9 cellular contexts compared by ENCODE assay signal in genomic region chr1:182484531-182485257, GRCh38. TPM values are rescaled to one million over a fixed set of nuclear protein-coding genes. Genes with fewer than 3 reads are reported as not detected.
DNase-seq lines count a peak whose midpoint lies in the region; ATAC-seq, FAIRE-seq and TF ChIP-seq lines count a peak whose summit lies in the region.
"Had no signal": no experiment of that assay in that cellular context is flagged by ENCODE, and none has a peak within 500 bp of the region (broad histone marks: within the 10 kb centered on the region; RNA-seq: fewer than 3 reads in every experiment).

No MANE protein-coding gene starts in this region.

- H3K9ac ChIP-seq in OCI-LY1 (ENCODE audit: low read length) (no peak overlapping the region), GM23248 (no peak overlapping the region)

- H3K4me1 ChIP-seq in OCI-LY1 (ENCODE audit: insufficient read depth, low read length, severe bottlenecking) (no peaks in the 10 kb centered on the region), GM23248 (ENCODE audit: insufficient read depth) (no peaks in the 10 kb centered on the region)

- WGBS in GM23248 (ENCODE audit: low coverage in 1 of 2, low lambda C conversion rate in 2 of 2, missing lambda C conversion rate in 2 of 2), 2 experiments = 6 to 26% methylated on average over 5 of the region's 5 CpGs

- no peak overlapping the region for H3K27ac ChIP-seq in OCI-LY1 (ENCODE audit: low read depth, low read length, poor library complexity, severe bottlenecking)
- no peak overlapping the region for H3K27ac ChIP-seq in GM23248

- peak; percentile 94 for ATAC-seq in HG03135 (IDR thresholded peaks at IDR 0.05; ENCODE audit: unreplicated experiment)

- in situ Hi-C loops in GM23248 (cut with MboI) = no loop called here

- H2AFZ ChIP-seq in OCI-LY1 (ENCODE audit: low read length) (no peak overlapping the region), GM23248 (no peak overlapping the region)

- no peak overlapping the region for H3K4me3 ChIP-seq in OCI-LY1 (ENCODE audit: low read depth, low read length, poor library complexity, severe bottlenecking)
- H3K4me3 ChIP-seq in GM23248 = no peak overlapping the region

- H3K9me2 ChIP-seq in OCI-LY1 (ENCODE audit: low read depth, low read length) (no peaks in the 10 kb centered on the region), GM23248 (ENCODE audit: insufficient read depth) (no peaks in the 10 kb centered on the region)

- H3K4me2 ChIP-seq in OCI-LY1 (ENCODE audit: low read length) = no peak overlapping the region
- H3K4me2 ChIP-seq in GM23248 (ENCODE audit: unreplicated experiment) = no peak overlapping the region

- no peaks in the 10 kb centered on the region for H3K9me3 ChIP-seq in OCI-LY1 (ENCODE audit: low read length)
- H3K9me3 ChIP-seq in GM23248 (ENCODE audit: low read depth) = no peaks in the 10 kb centered on the region

- H3K36me3 ChIP-seq in OCI-LY1 (ENCODE audit: insufficient read depth, low read length) (no peaks in the 10 kb centered on the region), GM23248 (ENCODE audit: low read depth) (no peaks in the 10 kb centered on the region)

- peak; percentile 62 for TF ChIP-seq CTCF in OCI-LY1 (IDR thresholded peaks at IDR 0.05; ENCODE audit: low read length)

- H3F3A ChIP-seq in OCI-LY1 (ENCODE audit: insufficient read depth, low read length) (no peaks in the 10 kb centered on the region), GM23248 (ENCODE audit: insufficient read depth) (no peaks in the 10 kb centered on the region)

- H3K79me2 ChIP-seq in OCI-LY1 (ENCODE audit: insufficient read depth, low read length) (no peaks in the 10 kb centered on the region), GM23248 (ENCODE audit: insufficient read depth) (no peaks in the 10 kb centered on the region)

- H4K20me1 ChIP-seq in OCI-LY1 (ENCODE audit: insufficient read depth, low read length) (no peaks in the 10 kb centered on the region), GM23248 (ENCODE audit: insufficient read depth) (no peaks in the 10 kb centered on the region)

- FAIRE-seq in GM19239 (lab: Jason Lieb, UNC) (no peak), HTR-8/SVneo (lab: Jason Lieb, UNC) (no peak)

- H3K27me3 ChIP-seq in OCI-LY1 (ENCODE audit: insufficient read depth, low read length) (no peaks in the 10 kb centered on the region), GM23248 (replicated peaks; ENCODE audit: insufficient read depth) (no peaks in the 10 kb centered on the region; the same call in 1 of the 2 replicates)

- DNase-seq in ELF-1 (ENCODE audit: low read depth, low spot score) (peak; percentile 39), GM19239 (ENCODE audit: insufficient read length, low spot score) (peak; percentile 14), islet precursor cell (peak; percentile 63), GM23248 (no peak), HTR-8/SVneo (ENCODE audit: insufficient read length, low spot score) (no peak)
- no peak for DNase-seq in activated effector memory CD4-positive, alpha-beta T cell treated with anti-CD3 and anti-CD28 coated beads, Interleukin-2, amount 50 U/mL, for 16 hours

RNA-seq across cellular contexts. Expression of gene RGSL1, which starts 34.7 kb away (rescaled TPM):
- total RNA-seq in GM23248 (2014; rRNA removed; shearing (Covaris generic)) = not detected in 2 replicates
- not detected in 2 replicates for polyA plus RNA-seq in GM23248 (2016; fragmentation: Nextera tagmentation; extraction: Ambion mirVana)
- total RNA-seq: T-helper 2 cell treated with Interferon-gamma antibody and Interleukin-4, amounts not matched to agents 100 ng/mL and 5 ng/mL, for 36 hours had no signal

Comparison
In these comparisons a context has a peak if more than half of its experiments do, and no peak if none do; other contexts are left out.
1. DNase-seq: peak in ELF-1 (single experiment), GM19239 (single experiment) and islet precursor cell (single experiment); none in GM23248 (single experiment), activated effector memory CD4-positive, alpha-beta T cell treated with anti-CD3 and anti-CD28 coated beads, Interleukin-2, amount 50 U/mL, for 16 hours (single experiment) and HTR-8/SVneo (single experiment).